ENCODE assay signal across 21 cellular contexts in genomic region chr3:153783804-153784203, GRCh38.
"Had no signal": no experiment of that assay in that cellular context is flagged by ENCODE, and none has a peak within 500 bp of the region (broad histone marks: within the 10 kb centered on the region; RNA-seq: fewer than 3 reads in every experiment).

No MANE protein-coding gene starts in this region.

- H3K9me3 Mint-ChIP-seq: activated CD8-positive, alpha-beta T cell treated with anti-CD3 and anti-CD28 coated beads for 36 hours; activated naive CD8-positive, alpha-beta T cell treated with anti-CD3 and anti-CD28 coated beads, Interleukin-2, amount 10 ng/mL, durations not matched to agents 7 days and 5 days; activated T-helper 2 cell treated with anti-CD3 and anti-CD28 coated beads, Interferon-gamma antibody, Interleukin-2, Interleukin-4, amounts not matched to agents 10 μg/mL and 5 μg/mL and 100 μg/mL, durations not matched to agents 14 hours and 24 hours and 36 hours; endodermal cell; mesothelial cell of epicardium; natural killer cell treated with Interleukin-12 subunit alpha and Interleukin-12 subunit beta and Interleukin-15 and Interleukin-18, amount 100 ng/mL, for 72 hours; stimulated activated memory B cell treated with anti-CD40 and anti-IgM and Interleukin-4, amounts not matched to agents 10 μg/mL and 1 μg/mL and 100 μg/mL, for 72 hours had no signal

- H3K27ac Mint-ChIP-seq: activated CD8-positive, alpha-beta T cell treated with anti-CD3 and anti-CD28 coated beads for 36 hours; activated naive CD8-positive, alpha-beta T cell treated with anti-CD3 and anti-CD28 coated beads, Interleukin-2, amount 10 ng/mL, durations not matched to agents 7 days and 5 days; activated T-helper 2 cell treated with anti-CD3 and anti-CD28 coated beads, Interferon-gamma antibody, Interleukin-2, Interleukin-4, amounts not matched to agents 10 μg/mL and 5 μg/mL and 100 μg/mL, durations not matched to agents 14 hours and 24 hours and 36 hours; endodermal cell; mesothelial cell of epicardium; natural killer cell treated with Interleukin-12 subunit alpha and Interleukin-12 subunit beta and Interleukin-15 and Interleukin-18, amount 100 ng/mL, for 72 hours; stimulated activated memory B cell treated with anti-CD40 and anti-IgM and Interleukin-4, amounts not matched to agents 10 μg/mL and 1 μg/mL and 100 μg/mL, for 72 hours had no signal

- H3K4me1 ChIP-seq: body of pancreas, upper lobe of left lung had no signal

- ATAC-seq: activated CD8-positive, alpha-beta T cell treated with anti-CD3 and anti-CD28 coated beads for 36 hours; body of pancreas; left colon; natural killer cell treated with Interleukin-12 subunit alpha and Interleukin-12 subunit beta and Interleukin-15 and Interleukin-18, amount 100 ng/mL, for 72 hours; stimulated activated memory B cell treated with anti-CD40 and anti-IgM and Interleukin-4, amounts not matched to agents 10 μg/mL and 1 μg/mL and 100 μg/mL, for 72 hours had no signal

- H3K4me1 Mint-ChIP-seq: activated naive CD8-positive, alpha-beta T cell treated with anti-CD3 and anti-CD28 coated beads, Interleukin-2, amount 10 ng/mL, durations not matched to agents 7 days and 5 days; stimulated activated memory B cell treated with anti-CD40 and anti-IgM and Interleukin-4, amounts not matched to agents 10 μg/mL and 1 μg/mL and 100 μg/mL, for 72 hours had no signal

- H3K27ac ChIP-seq: body of pancreas, testis, upper lobe of left lung had no signal

- DNase-seq: activated CD4-positive, alpha-beta T cell treated with anti-CD3 and anti-CD28 coated beads for 48 hours; activated CD4-positive, CD25-positive, alpha-beta regulatory T cell; activated CD8-positive, alpha-beta T cell treated with anti-CD3 and anti-CD28 coated beads for 36 hours; activated naive CD4-positive, alpha-beta T cell treated with Interleukin-2 at 50 U/mL for 16 hours; activated naive CD8-positive, alpha-beta T cell treated with anti-CD3 and anti-CD28 coated beads, Interleukin-2, amount 10 ng/mL, durations not matched to agents 7 days and 5 days; activated T-cell treated with anti-CD3 and anti-CD28 coated beads, Interleukin-2, amount 50 U/mL, for 1 hour; body of pancreas; caudate nucleus; endodermal cell; hypothalamus; left colon; occipital lobe; small intestine; stimulated activated CD4-positive, alpha-beta T cell treated with anti-CD3 and anti-CD28 coated beads, Interleukin-4, amount 100 ng/mL, for 4 hours; upper lobe of left lung had no signal

- H3K27me3 Mint-ChIP-seq: stimulated activated memory B cell treated with anti-CD40 and anti-IgM and Interleukin-4, amounts not matched to agents 10 μg/mL and 1 μg/mL and 100 μg/mL, for 72 hours had no signal

- H3K4me3 Mint-ChIP-seq: activated CD8-positive, alpha-beta T cell treated with anti-CD3 and anti-CD28 coated beads for 36 hours; activated naive CD8-positive, alpha-beta T cell treated with anti-CD3 and anti-CD28 coated beads, Interleukin-2, amount 10 ng/mL, durations not matched to agents 7 days and 5 days; endodermal cell; mesothelial cell of epicardium; natural killer cell treated with Interleukin-12 subunit alpha and Interleukin-12 subunit beta and Interleukin-15 and Interleukin-18, amount 100 ng/mL, for 72 hours; stimulated activated memory B cell treated with anti-CD40 and anti-IgM and Interleukin-4, amounts not matched to agents 10 μg/mL and 1 μg/mL and 100 μg/mL, for 72 hours had no signal

- H3K36me3 ChIP-seq: upper lobe of left lung had no signal

- H3K36me3 Mint-ChIP-seq: activated naive CD8-positive, alpha-beta T cell treated with anti-CD3 and anti-CD28 coated beads, Interleukin-2, amount 10 ng/mL, durations not matched to agents 7 days and 5 days; mesothelial cell of epicardium; natural killer cell treated with Interleukin-12 subunit alpha and Interleukin-12 subunit beta and Interleukin-15 and Interleukin-18, amount 100 ng/mL, for 72 hours; stimulated activated memory B cell treated with anti-CD40 and anti-IgM and Interleukin-4, amounts not matched to agents 10 μg/mL and 1 μg/mL and 100 μg/mL, for 72 hours had no signal

- H3K4me3 ChIP-seq: body of pancreas, lung, testis, upper lobe of left lung had no signal

- H3K27me3 ChIP-seq: body of pancreas, testis, upper lobe of left lung had no signal

- H3K9me3 ChIP-seq: body of pancreas, testis, upper lobe of left lung had no signal

- FAIRE-seq: small intestine had no signal
